ENCODE assay signal across 30 cellular contexts in genomic region chr3:40608091-40608490, GRCh38.
A peak's percentile ranks its signal among the peaks of the same experiment; 100 is the strongest.
DNase-seq lines count a peak whose midpoint lies in the region; ATAC-seq and TF ChIP-seq lines count a peak whose summit lies in the region.
"Had no signal": no experiment of that assay in that cellular context is flagged by ENCODE, and none has a peak within 500 bp of the region (broad histone marks: within the 10 kb centered on the region; RNA-seq: fewer than 3 reads in every experiment).

No MANE protein-coding gene starts in this region.

- no peak overlapping the region for H3K27ac Mint-ChIP-seq in activated T-cell treated with anti-CD3 and anti-CD28 coated beads, Interleukin-2, amount 50 U/mL, for 72 hours
- no peak overlapping the region for H3K27ac Mint-ChIP-seq in stimulated activated effector memory CD8-positive, alpha-beta T cell treated with anti-CD3 and anti-CD28 coated beads, Interleukin-12 subunit alpha, Interleukin-12 subunit beta, amount 100 ng/mL, for 72 hours
- H3K27ac Mint-ChIP-seq in osteocyte (ENCODE audit: unreplicated experiment), result no peak overlapping the region
- H3K27ac Mint-ChIP-seq: activated CD4-positive, alpha-beta T cell treated with anti-CD3 and anti-CD28 coated beads, Interleukin-2, amount 10 ng/mL, durations not matched to agents 7 days and 5 days; activated naive CD8-positive, alpha-beta T cell treated with anti-CD3 and anti-CD28 coated beads, Interleukin-2, amount 50 U/mL, for 24 hours; activated T-cell treated with anti-CD3 and anti-CD28 coated beads, Interleukin-2, amount 50 U/mL, for 24 hours; progenitor cell of endocrine pancreas; stimulated activated naive B cell treated with anti-CD40 and anti-IgM and Interleukin-4, amounts not matched to agents 10 μg/mL and 1 μg/mL and 100 μg/mL, for 72 hours had no signal

- H3K9me3 ChIP-seq in right cardiac atrium (ENCODE audit: control insufficient read depth, low read length), result no peaks in the 10 kb centered on the region
- H3K9me3 ChIP-seq: Caco-2, gastroesophageal sphincter, neutrophil, suprapubic skin, upper lobe of right lung had no signal

- no peaks in the 10 kb centered on the region for H3K9me3 Mint-ChIP-seq in activated T-cell treated with anti-CD3 and anti-CD28 coated beads, Interleukin-2, amount 50 U/mL, for 72 hours
- H3K9me3 Mint-ChIP-seq in stimulated activated effector memory CD8-positive, alpha-beta T cell treated with anti-CD3 and anti-CD28 coated beads, Interleukin-12 subunit alpha, Interleukin-12 subunit beta, amount 100 ng/mL, for 72 hours, result no peaks in the 10 kb centered on the region
- no peaks in the 10 kb centered on the region for H3K9me3 Mint-ChIP-seq in osteocyte (ENCODE audit: unreplicated experiment)
- H3K9me3 Mint-ChIP-seq: activated CD4-positive, alpha-beta T cell treated with anti-CD3 and anti-CD28 coated beads, Interleukin-2, amount 10 ng/mL, durations not matched to agents 7 days and 5 days; activated naive CD8-positive, alpha-beta T cell treated with anti-CD3 and anti-CD28 coated beads, Interleukin-2, amount 50 U/mL, for 24 hours; activated T-cell treated with anti-CD3 and anti-CD28 coated beads, Interleukin-2, amount 50 U/mL, for 24 hours; stimulated activated naive B cell treated with anti-CD40 and anti-IgM and Interleukin-4, amounts not matched to agents 10 μg/mL and 1 μg/mL and 100 μg/mL, for 72 hours had no signal

- H3K4me3 ChIP-seq in right cardiac atrium (ENCODE audit: low read length), result no peak overlapping the region
- H3K4me3 ChIP-seq: gastroesophageal sphincter, suprapubic skin, upper lobe of right lung had no signal

- no peak overlapping the region for H3K4me3 Mint-ChIP-seq in activated T-cell treated with anti-CD3 and anti-CD28 coated beads, Interleukin-2, amount 50 U/mL, for 72 hours
- no peak overlapping the region for H3K4me3 Mint-ChIP-seq in stimulated activated effector memory CD8-positive, alpha-beta T cell treated with anti-CD3 and anti-CD28 coated beads, Interleukin-12 subunit alpha, Interleukin-12 subunit beta, amount 100 ng/mL, for 72 hours
- H3K4me3 Mint-ChIP-seq in osteocyte (ENCODE audit: unreplicated experiment), result no peak overlapping the region
- H3K4me3 Mint-ChIP-seq: activated CD4-positive, alpha-beta T cell treated with anti-CD3 and anti-CD28 coated beads, Interleukin-2, amount 10 ng/mL, durations not matched to agents 7 days and 5 days; activated naive CD8-positive, alpha-beta T cell treated with anti-CD3 and anti-CD28 coated beads, Interleukin-2, amount 50 U/mL, for 24 hours; activated T-cell treated with anti-CD3 and anti-CD28 coated beads, Interleukin-2, amount 50 U/mL, for 24 hours; stimulated activated naive B cell treated with anti-CD40 and anti-IgM and Interleukin-4, amounts not matched to agents 10 μg/mL and 1 μg/mL and 100 μg/mL, for 72 hours had no signal

- H3K27me3 Mint-ChIP-seq in activated T-cell treated with anti-CD3 and anti-CD28 coated beads, Interleukin-2, amount 50 U/mL, for 72 hours (ENCODE audit: low read depth), result peaks cover 48% of the 10 kb centered on the region
- H3K27me3 Mint-ChIP-seq in osteocyte (ENCODE audit: unreplicated experiment), result peaks cover 15% of the 10 kb centered on the region

- ATAC-seq in activated T-cell treated with anti-CD3 and anti-CD28 coated beads, Interleukin-2, amount 50 U/mL, for 72 hours (replicated peaks in 1 of 2), result peak; percentile 31 to 48
- ATAC-seq in right cardiac atrium, result peak; percentile 54 to 89
- ATAC-seq in stimulated activated effector memory CD8-positive, alpha-beta T cell treated with anti-CD3 and anti-CD28 coated beads, Interleukin-12 subunit alpha, Interleukin-12 subunit beta, amount 100 ng/mL, for 72 hours, result peak; percentile 55
- no peak for ATAC-seq in HG02981 (IDR thresholded peaks at IDR 0.05; ENCODE audit: unreplicated experiment)
- ATAC-seq: activated naive CD8-positive, alpha-beta T cell treated with anti-CD3 and anti-CD28 coated beads, Interleukin-2, amount 50 U/mL, for 24 hours; gastroesophageal sphincter; HCT116; left lobe of liver; Panc1; upper lobe of right lung had no signal

- no peaks in the 10 kb centered on the region for H3K36me3 Mint-ChIP-seq in activated T-cell treated with anti-CD3 and anti-CD28 coated beads, Interleukin-2, amount 50 U/mL, for 72 hours (ENCODE audit: insufficient read depth in 2 of 2)
- H3K36me3 Mint-ChIP-seq in stimulated activated effector memory CD8-positive, alpha-beta T cell treated with anti-CD3 and anti-CD28 coated beads, Interleukin-12 subunit alpha, Interleukin-12 subunit beta, amount 100 ng/mL, for 72 hours, result no peaks in the 10 kb centered on the region
- H3K36me3 Mint-ChIP-seq in osteocyte (ENCODE audit: unreplicated experiment), result no peaks in the 10 kb centered on the region
- H3K36me3 Mint-ChIP-seq: stimulated activated naive B cell treated with anti-CD40 and anti-IgM and Interleukin-4, amounts not matched to agents 10 μg/mL and 1 μg/mL and 100 μg/mL, for 72 hours had no signal

- 22% methylated on average over 2 of the region's 2 CpGs for WGBS in right cardiac atrium

- H3K4me1 ChIP-seq in right cardiac atrium (ENCODE audit: control insufficient read depth, insufficient read depth, low read length), result no peaks in the 10 kb centered on the region
- H3K4me1 ChIP-seq: Caco-2, gastroesophageal sphincter, upper lobe of right lung had no signal

- H3K4me1 Mint-ChIP-seq in activated T-cell treated with anti-CD3 and anti-CD28 coated beads, Interleukin-2, amount 50 U/mL, for 72 hours (ENCODE audit: low read depth), result peaks cover 7% of the 10 kb centered on the region
- H3K4me1 Mint-ChIP-seq in stimulated activated effector memory CD8-positive, alpha-beta T cell treated with anti-CD3 and anti-CD28 coated beads, Interleukin-12 subunit alpha, Interleukin-12 subunit beta, amount 100 ng/mL, for 72 hours, result no peaks in the 10 kb centered on the region
- H3K4me1 Mint-ChIP-seq in osteocyte (ENCODE audit: unreplicated experiment), result no peaks in the 10 kb centered on the region
- H3K4me1 Mint-ChIP-seq: activated CD4-positive, alpha-beta T cell treated with anti-CD3 and anti-CD28 coated beads, Interleukin-2, amount 10 ng/mL, durations not matched to agents 7 days and 5 days; activated naive CD8-positive, alpha-beta T cell treated with anti-CD3 and anti-CD28 coated beads, Interleukin-2, amount 50 U/mL, for 24 hours had no signal

- H3K27ac ChIP-seq in right cardiac atrium (ENCODE audit: low read length), result no peak overlapping the region
- H3K27ac ChIP-seq: C4-2B, gastroesophageal sphincter, neutrophil, suprapubic skin, upper lobe of right lung had no signal

- TF ChIP-seq CTCF in osteocyte (IDR thresholded peaks at IDR 0.05), result no peak

- H3K27me3 ChIP-seq in right cardiac atrium (ENCODE audit: control insufficient read depth, insufficient read depth), result no peaks in the 10 kb centered on the region
- H3K27me3 ChIP-seq: neutrophil, suprapubic skin, upper lobe of right lung had no signal

- intact Hi-C loops in right cardiac atrium (cut with DNase I), result no loop called here

- peak in 1 of 2 donors; percentile 2 for DNase-seq in activated T-cell treated with anti-CD3 and anti-CD28 coated beads, Interleukin-2, amount 50 U/mL, for 72 hours
- no peak for DNase-seq in activated T-cell treated with anti-CD3 and anti-CD28 coated beads for 4 hours
- DNase-seq in astrocyte of the hippocampus (ENCODE audit: low read depth, low spot score), result peak; percentile 85
- DNase-seq in right cardiac atrium, result peak in 1 of 3 donors; percentile 59
- DNase-seq in stimulated activated effector memory CD8-positive, alpha-beta T cell treated with anti-CD3 and anti-CD28 coated beads, Interleukin-12 subunit alpha, Interleukin-12 subunit beta, amount 100 ng/mL, for 72 hours (ENCODE audit: low spot score in 2 of 2), result no peak
- DNase-seq in GM19238 (ENCODE audit: insufficient read length, low spot score), result no peak
- DNase-seq in osteocyte (ENCODE audit: extremely low spot score, unreplicated experiment), result no peak
- DNase-seq: 8988T; activated CD4-positive, alpha-beta T cell treated with anti-CD3 and anti-CD28 coated beads, Interleukin-2, amount 10 ng/mL, durations not matched to agents 7 days and 5 days; activated naive CD8-positive, alpha-beta T cell treated with anti-CD3 and anti-CD28 coated beads, Interleukin-2, amount 50 U/mL, for 24 hours; activated T-cell treated with anti-CD3 and anti-CD28 coated beads, Interleukin-2, amount 50 U/mL, for 24 hours; Caco-2; cerebellar nuclear complex; DMS79; MV-4-11; naive B cell; NCI-H1436 treated with DMSO at 0.1 percent for 48 hours; NCI-H748 treated with DMSO at 0.1 percent for 48 hours; SIG-M5; stimulated activated naive B cell treated with anti-CD40 and anti-IgM and Interleukin-4, amounts not matched to agents 10 μg/mL and 1 μg/mL and 100 μg/mL, for 72 hours; upper lobe of right lung had no signal
